In the genomic region with DNA sequence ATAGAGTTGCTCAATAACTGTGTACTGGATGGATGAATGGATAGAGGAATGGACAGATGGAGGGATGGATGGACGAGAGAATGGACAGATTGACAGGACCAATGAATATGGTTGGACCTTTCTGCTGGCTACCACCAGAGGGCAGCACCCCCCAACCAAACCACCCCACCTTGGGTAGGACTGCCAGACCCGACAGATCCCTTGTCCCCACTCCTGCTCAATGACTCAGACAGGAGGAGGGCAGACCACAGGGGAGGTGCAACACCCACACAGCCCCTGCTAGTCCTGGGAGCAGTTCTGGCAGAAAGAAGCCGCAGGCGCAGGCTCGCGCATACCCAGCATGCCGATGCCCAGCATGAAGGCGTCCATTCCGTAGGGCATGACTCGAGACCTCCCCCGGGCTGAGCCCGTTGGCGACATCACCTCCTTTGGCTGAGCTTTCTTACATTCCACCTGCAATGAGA, we compare ENCODE assay signal across 8 cellular contexts. TPM values are rescaled to one million over a fixed set of nuclear protein-coding genes. Genes with fewer than 3 reads are reported as not detected.
DNase-seq lines count a peak whose midpoint lies in the region; ATAC-seq and TF ChIP-seq lines count a peak whose summit lies in the region.

No MANE protein-coding gene starts in this region.

- H2AK5ac ChIP-seq in IMR-90 (ENCODE audit: low read depth, low read length): no peak overlapping the region

- no peak overlapping the region for H3K4ac ChIP-seq in IMR-90 (ENCODE audit: low read depth, low read length)

- no TSS peak for BruUV-seq in IMR-90 (replicated peaks; lab: Mats Ljungman, UMichigan)

- peak; percentile 90 for TF ChIP-seq RAD21 in IMR-90 (IDR thresholded peaks at IDR 0.05; ENCODE audit: low read length)

- H3K36me3 ChIP-seq in IMR-90 (ENCODE audit: control insufficient read depth, insufficient read depth, low read length): no peaks in the 10 kb centered on the region

- peaks cover 26% of the 10 kb centered on the region for H3K27me3 ChIP-seq in IMR-90 (ENCODE audit: control insufficient read depth, insufficient read depth, low read length)

- H3K23ac ChIP-seq in IMR-90 (ENCODE audit: low read depth, low read length): no peak overlapping the region

- no peak overlapping the region for H3K9ac ChIP-seq in IMR-90 (ENCODE audit: low read depth, low read length)

- CTCF ChIA-PET in IMR-90 (lab: Yijun Ruan, JAX): interaction anchor here (0.6 to 1.6 kb wide), 3 partner anchors 11 to 225 kb away, joined by 3 to 15 read pairs (median 11); partner anchors contain the start of gene POP5
- CTCF ChIA-PET in RWPE1 (lab: Yijun Ruan, JAX): interaction anchor here (0.7 to 1.9 kb wide), 5 partner anchors 11 to 153 kb away, joined by 3 to 8 read pairs (median 5); partner anchors contain the start of gene SIRT4

- no peak overlapping the region for H2BK120ac ChIP-seq in IMR-90 (ENCODE audit: low read depth, low read length)

- in situ Hi-C loops in IMR-90 (cut with MboI; ENCODE audit: low sequenced_read_pairs): no loop called here

- WGBS in IMR-90 (ENCODE audit: extremely low coverage in 2 of 2, insufficient read length in 1 of 2), 2 experiments: 93% methylated on average over 7 of the region's 13 CpGs; no CpG with 5 or more reads in 1 of the 2 experiments

- H2AFZ ChIP-seq in IMR-90 (replicated peaks; ENCODE audit: low read length, poor library complexity): peak overlapping the region; percentile 66

- H2BK5ac ChIP-seq in IMR-90 (ENCODE audit: low read depth, low read length, poor library complexity, severe bottlenecking): no peak overlapping the region

- no peak overlapping the region for H4K91ac ChIP-seq in IMR-90 (ENCODE audit: insufficient read depth, low read depth, low read length)

- H3K27ac ChIP-seq in IMR-90 (ENCODE audit: insufficient read depth, low read length): no peak overlapping the region
- H3K27ac ChIP-seq in RWPE1: no peak overlapping the region
- no peak overlapping the region for H3K27ac ChIP-seq in substantia nigra (ENCODE audit: low read depth, low read length, poor library complexity, severe bottlenecking)

- dilution Hi-C loops in IMR-90 (cut with HindIII; ENCODE audit: low sequenced_read_pairs, unreplicated experiment): no loop called here

- intact Hi-C loops in IMR-90 (cut with micrococcal nuclease): loop anchor here (1.0 kb wide), 1 partner anchor 74 kb away; no protein-coding TSS in a partner anchor

- POLR2A ChIA-PET in IMR-90 (lab: Charles Lee; ENCODE audit: unreplicated experiment) (no interaction called here), RWPE1 (lab: Yijun Ruan, JAX; ENCODE audit: low non-redundant PET) (interaction anchor here (0.5 kb wide), 1 partner anchor 15 kb away, joined by 3 read pairs; no protein-coding TSS in a partner anchor)

- no peak overlapping the region for H2BK15ac ChIP-seq in IMR-90 (ENCODE audit: low read depth, low read length)

- H3K4me3 ChIP-seq in IMR-90 (ENCODE audit: insufficient read depth, low read depth, low read length): no peak overlapping the region

- H3K9me3 ChIP-seq in IMR-90 (ENCODE audit: control insufficient read depth, insufficient read depth, low read length): no peaks in the 10 kb centered on the region

- no peaks in the 10 kb centered on the region for H3K4me1 ChIP-seq in IMR-90 (ENCODE audit: control insufficient read depth, insufficient read depth, low read length)

- no peak overlapping the region for H2BK20ac ChIP-seq in IMR-90 (ENCODE audit: low read depth, low read length)

- 0 out of 2 replicates have a peak, but pooled peaks cover 3% of the 10 kb centered on the region for H3K9me1 ChIP-seq in IMR-90 (ENCODE audit: insufficient read depth, low read length)

- DNase-seq in DMS153 treated with DMSO at 0.1 percent for 48 hours (lab: John Stamatoyannopoulos, UW; ENCODE audit: unreplicated experiment) (peak; percentile 12), IMR-90 (peak; percentile 81), RWPE1 (ENCODE audit: low spot score) (peak; percentile 94), fibroblast of the conjunctiva (ENCODE audit: low read depth) (peak; percentile 75), nucleus accumbens (lab: John Stamatoyannopoulos, UW) (peak in 53 of 56 donors; percentile 4 to 87 (median 56)), substantia nigra (lab: John Stamatoyannopoulos, UW) (peak in 45 of 49 donors; percentile 15 to 81 (median 63)), mesenteric fat pad (ENCODE audit: low spot score) (no peak)
- peak; percentile 59 for DNase-seq in activated T-helper 1 cell treated with anti-CD3 and anti-CD28 coated beads, Interleukin-2, amount 50 U/mL, for 16 hours (ENCODE audit: low read depth in 1 of 2, low spot score in 1 of 2)

- no peak overlapping the region for H4K5ac ChIP-seq in IMR-90 (ENCODE audit: low read depth, low read length)

- no peak for TF ChIP-seq POLR2A in IMR-90 (IDR thresholded peaks at IDR 0.05; ENCODE audit: low read depth, low read length)

- H2AK9ac ChIP-seq in IMR-90 (replicated peaks; ENCODE audit: low read depth, low read length, poor library complexity): no peak overlapping the region

- TF ChIP-seq CTCF in IMR-90 (conservative IDR thresholded peaks at IDR 0.05; ENCODE audit: low read depth, low read length) (peak; percentile 91), RWPE1 (conservative IDR thresholded peaks at IDR 0.05; ENCODE audit: low read depth) (peak; percentile 88)

- H4K20me1 ChIP-seq in IMR-90 (ENCODE audit: insufficient read depth, low read length): no peaks in the 10 kb centered on the region

- H3K4me2 ChIP-seq in IMR-90 (ENCODE audit: low read depth, low read length): no peak overlapping the region

- no peak overlapping the region for H3K56ac ChIP-seq in IMR-90 (ENCODE audit: extremely low read depth, insufficient read depth, low read length)

- no peak overlapping the region for H3K14ac ChIP-seq in IMR-90 (replicated peaks; ENCODE audit: low read depth, low read length)

- peak; percentile 93 for ATAC-seq in IMR-90 (ENCODE audit: low read depth)

- H4K8ac ChIP-seq in IMR-90 (ENCODE audit: low read depth in 2 of 2, low read length in 2 of 2): no peak overlapping the region

- no peak overlapping the region for H3K18ac ChIP-seq in IMR-90 (ENCODE audit: low read depth, low read length)

- H3K79me1 ChIP-seq in IMR-90 (ENCODE audit: low read depth in 1 of 2, low read length in 2 of 2): no peaks in the 10 kb centered on the region

TF ChIP-seq in IMR-90, 13 proteins besides CTCF, POLR2A, EP300 and RAD21:
- TF ChIP-seq SMC3 (IDR thresholded peaks at IDR 0.05; ENCODE audit: low read depth, low read length): peak; percentile 86
- peak; percentile 7; the same call in 1 of the 2 replicates for TF ChIP-seq BHLHE40 (IDR thresholded peaks at IDR 0.05; ENCODE audit: low read depth, low read length)
- no peak for TF ChIP-seq MXI1 (IDR thresholded peaks at IDR 0.05; ENCODE audit: borderline replicate concordance, low read depth, low read length)
- TF ChIP-seq FOS (IDR thresholded peaks at IDR 0.05; ENCODE audit: low read depth, low read length): peak; percentile 32; the same call in 1 of the 2 replicates

RNA-seq across cellular contexts. Expression of gene MSI1, which starts 12.4 kb away (rescaled TPM):
- total RNA-seq in IMR-90 (2012; rRNA removed): not detected in 2 replicates
- not detected in 2 replicates for polyA plus RNA-seq in IMR-90 (2012; rRNA removed)
- polyA plus RNA-seq in IMR-90 (2012; cell fraction: cytosol; rRNA removed): not detected in 2 replicates
- not detected in 2 replicates for polyA plus RNA-seq in IMR-90 (2012; cell fraction: nucleus; rRNA removed; ENCODE audit: low replicate concordance)
- 0.58 TPM for total RNA-seq in mesenteric fat pad

RNA-seq across cellular contexts. Expression of gene PLA2G1B, which starts 29.0 kb away (rescaled TPM):
- total RNA-seq in IMR-90 (2012; rRNA removed) (not detected in 2 replicates), mesenteric fat pad (1.8 TPM)
- polyA plus RNA-seq in IMR-90 (2012; rRNA removed): not detected in 2 replicates
- not detected in 2 replicates for polyA plus RNA-seq in IMR-90 (2012; cell fraction: cytosol; rRNA removed)
- polyA plus RNA-seq in IMR-90 (2012; cell fraction: nucleus; rRNA removed; ENCODE audit: low replicate concordance): not detected in 2 replicates

RNA-seq across cellular contexts. Expression of gene SIRT4, which starts 54.5 kb away (rescaled TPM):
- 0.83 and 2.0 TPM in 2 replicates for total RNA-seq in IMR-90 (2012; rRNA removed)
- 0.56 and 0.87 TPM in 2 replicates for polyA plus RNA-seq in IMR-90 (2012; rRNA removed)
- polyA plus RNA-seq in IMR-90 (2012; cell fraction: cytosol; rRNA removed): 0.99 and 1.2 TPM in 2 replicates
- 0.61 and 0.79 TPM in 2 replicates for polyA plus RNA-seq in IMR-90 (2012; cell fraction: nucleus; rRNA removed; ENCODE audit: low replicate concordance)
- total RNA-seq in mesenteric fat pad: 1.6 TPM
